Comparison of ENCODE assay signal across 16 cellular contexts in genomic region chr4:181966084-181966483, GRCh38.
DNase-seq lines count a peak whose midpoint lies in the region; ATAC-seq and TF ChIP-seq lines count a peak whose summit lies in the region.
"Had no signal": no experiment of that assay in that cellular context is flagged by ENCODE, and none has a peak within 500 bp of the region (broad histone marks: within the 10 kb centered on the region; RNA-seq: fewer than 3 reads in every experiment).

No MANE protein-coding gene starts in this region.

- H3K27ac Mint-ChIP-seq in HFFc6, result peak overlapping the region; percentile 6; the same call in 1 of the 2 replicates
- H3K27ac Mint-ChIP-seq: activated B cell treated with CpG ODN at 0.5 μM for 24 hours; activated naive CD4-positive, alpha-beta T cell treated with anti-CD3 and anti-CD28 coated beads, Interleukin-2, amount 10 ng/mL, durations not matched to agents 7 days and 5 days had no signal

- ATAC-seq in HG02852 (IDR thresholded peaks at IDR 0.05; ENCODE audit: unreplicated experiment), result no peak
- ATAC-seq: Panc1 had no signal

- no peak for TF ChIP-seq CTCF in AG10803 (conservative IDR thresholded peaks at IDR 0.05; ENCODE audit: low read length)
- no peak for TF ChIP-seq CTCF in HFFc6 (IDR thresholded peaks at IDR 0.05)
- TF ChIP-seq CTCF in fibroblast of the aortic adventitia (IDR thresholded peaks at IDR 0.05; ENCODE audit: insufficient read depth, low read length), result no peak
- no peak for TF ChIP-seq CTCF in lower leg skin (IDR thresholded peaks at IDR 0.05)

- peaks cover 4% of the 10 kb centered on the region; the same call in 1 of the 2 replicates for H3K27me3 Mint-ChIP-seq in HFFc6 (ENCODE audit: insufficient read depth)
- H3K27me3 Mint-ChIP-seq: activated B cell treated with CpG ODN at 0.5 μM for 24 hours; activated naive CD4-positive, alpha-beta T cell treated with anti-CD3 and anti-CD28 coated beads, Interleukin-2, amount 10 ng/mL, durations not matched to agents 7 days and 5 days had no signal

- peaks cover 55% of the 10 kb centered on the region for H3K4me1 Mint-ChIP-seq in HFFc6 (ENCODE audit: low read depth)
- H3K4me1 Mint-ChIP-seq: activated naive CD4-positive, alpha-beta T cell treated with anti-CD3 and anti-CD28 coated beads, Interleukin-2, amount 10 ng/mL, durations not matched to agents 7 days and 5 days had no signal

- WGBS in lower leg skin, 2 donors, result 43 to 52% methylated on average over 1 of the region's 1 CpG

- H3K9me3 Mint-ChIP-seq in HFFc6, result no peaks in the 10 kb centered on the region

- intact Hi-C loops in lower leg skin (cut with DNase I; ENCODE audit: low total_unique reads), result no loop called here

- 0 out of 2 replicates have a peak, but pooled peaks cover 9% of the 10 kb centered on the region for H3K36me3 Mint-ChIP-seq in HFFc6 (ENCODE audit: low read depth)
- H3K36me3 Mint-ChIP-seq: activated naive CD4-positive, alpha-beta T cell treated with anti-CD3 and anti-CD28 coated beads, Interleukin-2, amount 10 ng/mL, durations not matched to agents 7 days and 5 days had no signal

- peak; percentile 58 for DNase-seq in AG10803 (ENCODE audit: low read depth)
- peak; percentile 84 for DNase-seq in HFFc6
- peak; percentile 24 for DNase-seq in T1000 (lab: John Stamatoyannopoulos, UW)
- peak; percentile 72 for DNase-seq in fibroblast of the aortic adventitia (ENCODE audit: low read depth)
- DNase-seq in lower leg skin (ENCODE audit: low spot score in 2 of 2), result no peak
- no peak for DNase-seq in stimulated activated CD4-positive, alpha-beta T cell treated with anti-CD3 and anti-CD28 coated beads, Interleukin-4, amount 100 ng/mL, for 4 hours
- no peak for DNase-seq in NCI-H187 treated with DMSO at 0.1 percent for 48 hours (lab: John Stamatoyannopoulos, UW)
- DNase-seq: activated B cell treated with CpG ODN at 0.5 μM for 24 hours; activated CD8-positive, alpha-beta memory T cell treated with anti-CD3 and anti-CD28 coated beads, Interleukin-2, amount 50 U/mL, for 4 hours; activated naive CD4-positive, alpha-beta T cell treated with anti-CD3 and anti-CD28 coated beads, Interleukin-2, amount 10 ng/mL, durations not matched to agents 7 days and 5 days; caudate nucleus; head of caudate nucleus; NCI-H1436; NCI-H510A treated with DMSO at 0.1 percent for 48 hours had no signal

- H3K4me3 ChIP-seq in AG10803 (ENCODE audit: low read length), result no peak overlapping the region
- H3K4me3 ChIP-seq in fibroblast of the aortic adventitia (ENCODE audit: low read depth, low read length), result no peak overlapping the region
- no peak overlapping the region for H3K4me3 ChIP-seq in lower leg skin (ENCODE audit: low read depth, poor library complexity, severe bottlenecking)

- peak overlapping the region; percentile 12; the same call in 1 of the 2 replicates for H3K4me3 Mint-ChIP-seq in HFFc6
- H3K4me3 Mint-ChIP-seq: activated B cell treated with CpG ODN at 0.5 μM for 24 hours; activated naive CD4-positive, alpha-beta T cell treated with anti-CD3 and anti-CD28 coated beads, Interleukin-2, amount 10 ng/mL, durations not matched to agents 7 days and 5 days had no signal

- no peak for TF ChIP-seq POLR2A in lower leg skin (IDR thresholded peaks at IDR 0.05)

Comparison
In these comparisons a context has a peak if more than half of its experiments do, and no peak if none do; other contexts are left out.
1. DNase-seq: peak in AG10803 (single experiment), HFFc6 (single experiment), T1000 (single experiment) and fibroblast of the aortic adventitia (single experiment); none in lower leg skin (0 of 2), stimulated activated CD4-positive, alpha-beta T cell treated with anti-CD3 and anti-CD28 coated beads, Interleukin-4, amount 100 ng/mL, for 4 hours (0 of 2) and NCI-H187 treated with DMSO at 0.1 percent for 48 hours (single experiment).